Comparison of ENCODE assay signal across 29 cellular contexts in the genomic region with DNA sequence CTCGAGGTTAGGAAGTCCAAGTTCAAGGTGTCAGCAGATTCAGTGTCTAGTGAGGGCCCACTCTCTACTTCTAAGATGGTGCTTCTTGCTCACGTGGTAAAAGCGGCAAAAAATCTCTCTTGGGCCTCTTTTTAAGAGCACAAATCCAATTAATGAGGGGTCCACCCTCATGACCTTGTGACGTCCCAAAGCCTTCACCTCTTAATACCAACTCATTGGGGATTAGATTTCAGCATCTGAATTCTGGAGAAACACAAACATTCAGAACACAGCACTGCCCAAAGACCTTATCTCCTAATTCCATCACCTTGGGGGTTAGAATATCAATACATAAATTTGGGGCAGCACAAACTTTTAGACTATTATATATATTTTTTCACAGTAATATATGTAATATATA.
"Had no signal": no experiment of that assay in that cellular context is flagged by ENCODE, and none has a peak within 500 bp of the region (broad histone marks: within the 10 kb centered on the region; RNA-seq: fewer than 3 reads in every experiment).

No MANE protein-coding gene starts in this region.

- H3K27me3 Mint-ChIP-seq: activated CD4-positive, alpha-beta memory T cell treated with anti-CD3 and anti-CD28 coated beads, Interleukin-2, amount 10 ng/mL, durations not matched to agents 7 days and 5 days; activated CD4-positive, alpha-beta T cell treated with anti-CD3 and anti-CD28 coated beads, Interleukin-2, amount 10 ng/mL, durations not matched to agents 7 days and 5 days; activated naive CD8-positive, alpha-beta T cell; activated T-cell treated with anti-CD3 and anti-CD28 coated beads, Interleukin-2, amount 50 U/mL, for 24 hours; brain had no signal

- H3K36me3 ChIP-seq: breast epithelium, cardiac muscle cell, colonic mucosa, esophagus squamous epithelium, gastroesophageal sphincter, heart right ventricle had no signal

- H3K27ac Mint-ChIP-seq: activated CD4-positive, alpha-beta memory T cell treated with anti-CD3 and anti-CD28 coated beads, Interleukin-2, amount 10 ng/mL, durations not matched to agents 7 days and 5 days; activated CD4-positive, alpha-beta T cell treated with anti-CD3 and anti-CD28 coated beads, Interleukin-2, amount 10 ng/mL, durations not matched to agents 7 days and 5 days; activated naive CD8-positive, alpha-beta T cell; activated T-cell treated with anti-CD3 and anti-CD28 coated beads, Interleukin-2, amount 50 U/mL, for 24 hours; activated T-cell treated with anti-CD3 and anti-CD28 coated beads, Interleukin-2, amount 50 U/mL, for 72 hours; brain; WTC11 had no signal

- DNase-seq: activated CD4-positive, alpha-beta memory T cell treated with anti-CD3 and anti-CD28 coated beads, Interleukin-2, amount 10 ng/mL, durations not matched to agents 7 days and 5 days; activated CD4-positive, alpha-beta T cell treated with anti-CD3 and anti-CD28 coated beads for 1 hour; activated CD4-positive, alpha-beta T cell treated with anti-CD3 and anti-CD28 coated beads for 4 hours; activated CD4-positive, alpha-beta T cell treated with anti-CD3 and anti-CD28 coated beads, Interleukin-2, amount 10 ng/mL, durations not matched to agents 7 days and 5 days; activated CD4-positive, alpha-beta T cell treated with anti-CD3 and anti-CD28 coated beads, Interleukin-2, amount 50 U/mL, for 4 hours; activated CD8-positive, alpha-beta memory T cell treated with anti-CD3 and anti-CD28 coated beads, Interleukin-2, amount 50 U/mL, for 48 hours; activated gamma-delta T cell; activated naive CD4-positive, alpha-beta T cell; activated naive CD4-positive, alpha-beta T cell treated with anti-CD3 and anti-CD28 coated beads, Interleukin-2, amount 50 U/mL, for 16 hours; activated T-cell treated with anti-CD3 and anti-CD28 coated beads for 4 hours; activated T-cell treated with anti-CD3 and anti-CD28 coated beads, Interleukin-2, amount 50 U/mL, for 24 hours; activated T-cell treated with anti-CD3 and anti-CD28 coated beads, Interleukin-2, amount 50 U/mL, for 72 hours; amniotic stem cell; aorta; central memory CD4-positive, alpha-beta T cell; cerebellar nuclear complex; colonic mucosa; effector CD8-positive, alpha-beta T cell; esophagus squamous epithelium; foreskin melanocyte; heart right ventricle; T-helper 1 cell had no signal

- H3K36me3 Mint-ChIP-seq: activated naive CD8-positive, alpha-beta T cell; brain; WTC11 had no signal

- H3K4me3 ChIP-seq: breast epithelium, cardiac muscle cell, colonic mucosa, esophagus squamous epithelium, gastroesophageal sphincter, heart right ventricle had no signal

- H3K9me3 Mint-ChIP-seq: activated CD4-positive, alpha-beta memory T cell treated with anti-CD3 and anti-CD28 coated beads, Interleukin-2, amount 10 ng/mL, durations not matched to agents 7 days and 5 days; activated CD4-positive, alpha-beta T cell treated with anti-CD3 and anti-CD28 coated beads, Interleukin-2, amount 10 ng/mL, durations not matched to agents 7 days and 5 days; activated T-cell treated with anti-CD3 and anti-CD28 coated beads, Interleukin-2, amount 50 U/mL, for 24 hours; activated T-cell treated with anti-CD3 and anti-CD28 coated beads, Interleukin-2, amount 50 U/mL, for 72 hours; brain; WTC11 had no signal

- H3K4me3 Mint-ChIP-seq: activated CD4-positive, alpha-beta memory T cell treated with anti-CD3 and anti-CD28 coated beads, Interleukin-2, amount 10 ng/mL, durations not matched to agents 7 days and 5 days; activated CD4-positive, alpha-beta T cell treated with anti-CD3 and anti-CD28 coated beads, Interleukin-2, amount 10 ng/mL, durations not matched to agents 7 days and 5 days; activated naive CD8-positive, alpha-beta T cell; activated T-cell treated with anti-CD3 and anti-CD28 coated beads, Interleukin-2, amount 50 U/mL, for 24 hours; activated T-cell treated with anti-CD3 and anti-CD28 coated beads, Interleukin-2, amount 50 U/mL, for 72 hours; brain; WTC11 had no signal

- H3K9me3 ChIP-seq: breast epithelium, colonic mucosa, esophagus squamous epithelium, gastroesophageal sphincter, heart right ventricle had no signal

- H3K27ac ChIP-seq: breast epithelium, cardiac muscle cell, colonic mucosa, epithelial cell of prostate, esophagus squamous epithelium, gastroesophageal sphincter, heart right ventricle had no signal

- H3K4me1 ChIP-seq: breast epithelium, colonic mucosa, esophagus squamous epithelium, gastroesophageal sphincter, heart right ventricle had no signal

- H3K27me3 ChIP-seq: breast epithelium, cardiac muscle cell, colonic mucosa, esophagus squamous epithelium, gastroesophageal sphincter, heart right ventricle had no signal

- H3K4me1 Mint-ChIP-seq: activated CD4-positive, alpha-beta memory T cell treated with anti-CD3 and anti-CD28 coated beads, Interleukin-2, amount 10 ng/mL, durations not matched to agents 7 days and 5 days; activated CD4-positive, alpha-beta T cell treated with anti-CD3 and anti-CD28 coated beads, Interleukin-2, amount 10 ng/mL, durations not matched to agents 7 days and 5 days had no signal

- ATAC-seq: activated T-cell treated with anti-CD3 and anti-CD28 coated beads, Interleukin-2, amount 50 U/mL, for 72 hours; gastroesophageal sphincter; heart right ventricle had no signal
